10 cellular contexts compared by ENCODE assay signal in the genomic region with DNA sequence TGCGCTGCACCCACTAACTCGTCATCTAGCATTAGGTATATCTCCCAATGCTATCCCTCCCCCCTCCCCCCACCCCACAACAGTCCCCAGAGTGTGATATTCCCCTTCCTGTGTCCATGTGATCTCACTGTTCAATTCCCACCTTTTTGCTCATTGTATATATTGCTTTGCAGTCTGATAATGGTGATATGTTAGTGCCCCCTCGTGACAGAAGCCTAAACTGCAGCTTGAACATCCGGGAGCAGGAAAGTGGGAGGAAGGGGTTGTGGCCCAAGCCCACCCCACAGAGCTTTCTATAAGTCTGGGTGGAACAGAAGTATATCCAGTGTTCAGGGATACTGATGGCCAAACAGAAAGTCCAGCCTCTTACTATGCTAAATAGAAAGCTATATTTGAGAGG. TPM values are rescaled to one million over a fixed set of nuclear protein-coding genes. Genes with fewer than 3 reads are reported as not detected.
DNase-seq lines count a peak whose midpoint lies in the region; ATAC-seq, FAIRE-seq and TF ChIP-seq lines count a peak whose summit lies in the region.
"Not testable (repeated sequence)": the region's sequence is repeated elsewhere in the genome, so short reads cannot be mapped to it uniquely, and the experiment has no call there.
"Had no signal": no experiment of that assay in that cellular context is flagged by ENCODE, and none has a peak within 500 bp of the region (broad histone marks: within the 10 kb centered on the region; RNA-seq: fewer than 3 reads in every experiment).

No MANE protein-coding gene starts in this region.

- POLR2A ChIA-PET in A549 (lab: Yijun Ruan, JAX) = not testable (repeated sequence)
- POLR2A ChIA-PET in OCI-LY7 (lab: Charles Lee) = interaction anchor here (0.7 to 1.1 kb wide), 3 partner anchors 134 to 236 kb away, joined by 3 to 4 read pairs (median 3); no protein-coding TSS in a partner anchor

- in situ Hi-C loops in G401 (cut with HindIII; ENCODE audit: low sequenced_read_pairs) = not testable (repeated sequence)

- H4K20me1 ChIP-seq in OCI-LY7 (ENCODE audit: insufficient read depth, low read length); hepatocyte (ENCODE audit: insufficient read depth, poor library complexity, severe bottlenecking): not testable (repeated sequence)

- not testable (repeated sequence) for H3K4me3 ChIP-seq in A549; OCI-LY7 (ENCODE audit: low read depth, low read length, poor library complexity, severe bottlenecking); cardiac fibroblast (replicated peaks in 1 of 2; ENCODE audit: low read depth in 2 of 2, low read length in 2 of 2); hepatocyte

- not testable (repeated sequence) for H3K27ac ChIP-seq in A549; OCI-LY7 (ENCODE audit: low read depth, low read length, poor library complexity, severe bottlenecking); hepatocyte

- TF ChIP-seq RAD21 in A549 (conservative IDR thresholded peaks at IDR 0.05 in 1 of 2, IDR thresholded peaks at IDR 0.05 in 1 of 2) = peak; percentile 21 to 53; a peak in 2 of 5 replicates

- not testable (repeated sequence) for TF ChIP-seq POLR2A in A549 (IDR thresholded peaks at IDR 0.05; ENCODE audit: low read length)

- DNase-seq in A549 (ENCODE audit: low read depth in 1 of 2, low spot score in 1 of 2) (peak; percentile 13 to 46), G401 (ENCODE audit: low spot score) (peak; percentile 6), Kasumi-1 (lab: John Stamatoyannopoulos, UW) (peak; percentile 12 to 17), OCI-LY7 (ENCODE audit: low spot score) (peak; percentile 10), cardiac fibroblast (ENCODE audit: low read depth in 2 of 2) (peak; percentile 35 to 39), hepatocyte (ENCODE audit: low spot score) (peak; percentile 49), pons (ENCODE audit: low spot score) (peak; percentile 12)
- DNase-seq in activated CD4-positive, alpha-beta T cell treated with anti-CD3 and anti-CD28 coated beads, Interleukin-2, amount 50 U/mL, for 4 hours = peak; percentile 19 to 32

- not testable (repeated sequence) for H3K36me3 ChIP-seq in OCI-LY7 (ENCODE audit: insufficient read depth, low read length); hepatocyte (replicated peaks; ENCODE audit: insufficient read depth, low read depth)

- CTCF ChIA-PET in A549 (lab: Yijun Ruan, JAX) (interaction anchor here (1.0 to 2.3 kb wide), 7 partner anchors 8 to 278 kb away, joined by 3 to 7 read pairs (median 4); no protein-coding TSS in a partner anchor), OCI-LY7 (lab: Charles Lee; ENCODE audit: unreplicated experiment) (interaction anchor here (1.3 kb wide), 1 partner anchor 10 kb away, joined by 4 read pairs; no protein-coding TSS in a partner anchor)

- H2AFZ ChIP-seq in OCI-LY7 (ENCODE audit: low read length); hepatocyte: not testable (repeated sequence)

- TF ChIP-seq CTCF in A549 (IDR thresholded peaks at IDR 0.05) (peak; percentile 36; the same call in 2 of the 3 replicates), OCI-LY7 (conservative IDR thresholded peaks at IDR 0.05; ENCODE audit: low read length) (peak; percentile 64), cardiac fibroblast (IDR thresholded peaks at IDR 0.05; ENCODE audit: low read depth, low read length) (peak; percentile 45), hepatocyte (IDR thresholded peaks at IDR 0.05; ENCODE audit: poor library complexity) (peak; percentile 57)

- H3K27me3 ChIP-seq in hepatocyte = not testable (repeated sequence)

- not testable (repeated sequence) for H3K4me2 ChIP-seq in A549; OCI-LY7 (ENCODE audit: low read length); hepatocyte

- peak; percentile 73 for FAIRE-seq in A549 (lab: Jason Lieb, UNC)

- not testable (repeated sequence) for H3K9me2 ChIP-seq in OCI-LY7 (ENCODE audit: insufficient read depth, low read length); hepatocyte (replicated peaks; ENCODE audit: insufficient read depth)

- peak; percentile 24 to 68; a peak in 4 of 6 replicates for ATAC-seq in A549

- TF ChIP-seq EP300 in A549 (IDR thresholded peaks at IDR 0.05) = not testable (repeated sequence)

- H3K9me3 ChIP-seq in A549; OCI-LY7 (ENCODE audit: low read length); hepatocyte (ENCODE audit: low read depth): not testable (repeated sequence)

- intact Hi-C loops in OCI-LY7 (cut with micrococcal nuclease; ENCODE audit: unreplicated experiment) = not testable (repeated sequence)

- H3K79me2 ChIP-seq in OCI-LY7 (ENCODE audit: insufficient read depth, low read depth, low read length); hepatocyte: not testable (repeated sequence)

- WGBS in A549 (ENCODE audit: missing lambda C conversion rate) = 0% methylated on average over 2 of the region's 4 CpGs
- 2% methylated on average over 2 of the region's 4 CpGs for WGBS in hepatocyte (ENCODE audit: low lambda C conversion rate, missing lambda C conversion rate)

- BruUV-seq in OCI-LY7 (replicated peaks; lab: Mats Ljungman, UMichigan) = not testable (repeated sequence)

- not testable (repeated sequence) for H3K4me1 ChIP-seq in A549; OCI-LY7 (ENCODE audit: insufficient read depth, low read length, poor library complexity, severe bottlenecking); hepatocyte (ENCODE audit: insufficient read depth)

RNA-seq across cellular contexts. Expression of a gene that starts 29.6 kb away (rescaled TPM):
- polyA plus RNA-seq in A549 (2011; rRNA removed) = 0.03 and 0.04 TPM in 2 replicates
- not detected in 2 replicates for polyA plus RNA-seq in A549 (2012; cell fraction: cytosol; rRNA removed)
- polyA plus RNA-seq in A549 (2012; cell fraction: nucleus; rRNA removed) = 0.06 and 0.17 TPM in 2 replicates
- 0.08 TPM in 1 of 3 replicates, not detected in the others for polyA plus RNA-seq in A549 (2017; fragmentation: RNase III; extraction: RNeasy Plus Mini Kit Qiagen cat#74134 plus additional on column Dnase treatment)
- polyA minus RNA-seq in A549 (2011; rRNA and poly(A)+ RNA removed) = not detected in 2 replicates
- total RNA-seq in G401 (2014; rRNA removed; shearing (Covaris generic)) = not detected in 2 replicates
- 0.10 and 0.50 TPM in 2 replicates for total RNA-seq in OCI-LY7 (2014; rRNA removed; shearing (Covaris generic))
- 0.38 and 0.66 TPM in 2 replicates for total RNA-seq in OCI-LY7 (2022)
- total RNA-seq in hepatocyte = 3.0 and 3.5 TPM in 2 replicates
- 2.7 and 3.0 TPM in 2 replicates for polyA plus RNA-seq in hepatocyte
- total RNA-seq: A172, Right ventricle myocardium superior had no signal
